In the genomic region with DNA sequence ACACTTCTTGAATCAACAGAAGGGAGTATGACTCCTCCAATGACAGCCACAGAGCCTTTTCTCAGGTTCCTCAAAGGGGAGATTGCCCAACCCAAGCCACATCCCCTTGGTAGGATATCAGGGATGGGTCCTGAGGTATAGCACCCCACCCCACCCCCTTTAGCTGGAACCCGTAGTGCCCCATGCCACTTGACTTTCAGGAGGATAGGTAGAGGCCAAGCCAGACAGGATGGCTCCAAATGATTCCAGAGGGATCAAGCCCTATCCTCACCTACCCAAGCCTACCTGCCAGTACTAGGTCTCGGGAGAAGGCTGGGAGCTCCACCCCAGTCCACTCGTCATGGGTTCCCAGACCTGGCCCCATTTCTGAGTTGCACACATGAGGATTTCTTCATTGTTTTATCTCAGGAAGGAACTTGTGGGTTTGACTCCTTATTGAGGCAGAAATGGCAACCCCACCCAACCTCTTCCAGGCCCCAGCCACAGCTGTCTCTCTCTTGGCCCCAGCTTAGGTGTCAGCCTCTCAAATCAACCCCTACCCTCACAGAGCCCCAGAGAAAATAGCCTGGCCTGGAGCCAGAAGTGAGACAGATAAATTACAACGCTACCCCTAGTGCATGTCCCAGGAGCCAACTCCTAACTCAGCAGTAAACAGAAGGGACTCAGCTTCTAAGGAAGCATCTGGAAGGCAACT, we compare ENCODE assay signal across 8 cellular contexts. TPM values are rescaled to one million over a fixed set of nuclear protein-coding genes. Genes with fewer than 3 reads are reported as not detected.
DNase-seq lines count a peak whose midpoint lies in the region; ATAC-seq and TF ChIP-seq lines count a peak whose summit lies in the region.

No MANE protein-coding gene starts in this region.

- peaks cover 36 to 65% of the 10 kb centered on the region in 2 donors for H3K36me3 Mint-ChIP-seq in CD14-positive monocyte
- H3K36me3 Mint-ChIP-seq in activated naive CD4-positive, alpha-beta T cell treated with anti-CD3 and anti-CD28 coated beads, Interleukin-2, amount 50 U/mL, for 24 hours = peaks cover 31% of the 10 kb centered on the region
- peaks cover 7% of the 10 kb centered on the region for H3K36me3 Mint-ChIP-seq in memory B cell

- peak overlapping the region; percentile 95 to 97 for H3K4me3 Mint-ChIP-seq in CD14-positive monocyte
- H3K4me3 Mint-ChIP-seq in activated naive CD4-positive, alpha-beta T cell treated with anti-CD3 and anti-CD28 coated beads, Interleukin-2, amount 50 U/mL, for 24 hours = peak overlapping the region; percentile 91
- no peak overlapping the region for H3K4me3 Mint-ChIP-seq in memory B cell

- no peaks in the 10 kb centered on the region for H3K27me3 ChIP-seq in body of pancreas

- no peak for ATAC-seq in memory B cell (ENCODE audit: low read depth)
- no peak for ATAC-seq in GM21717 (IDR thresholded peaks at IDR 0.05; ENCODE audit: unreplicated experiment)
- no peak for ATAC-seq in body of pancreas

- peaks cover 73% of the 10 kb centered on the region for H3K4me1 Mint-ChIP-seq in CD14-positive monocyte
- peaks cover 67% of the 10 kb centered on the region for H3K4me1 Mint-ChIP-seq in activated naive CD4-positive, alpha-beta T cell treated with anti-CD3 and anti-CD28 coated beads, Interleukin-2, amount 50 U/mL, for 24 hours
- peaks cover 53% of the 10 kb centered on the region for H3K4me1 Mint-ChIP-seq in memory B cell

- peaks cover 0 to 5% of the 10 kb centered on the region in 2 donors for H3K36me3 ChIP-seq in body of pancreas (replicated peaks in 1 of 2; ENCODE audit: insufficient read depth in 1 of 2, low read depth in 2 of 2)

- DNase-seq in CD14-positive monocyte (ENCODE audit: low spot score) = peak; percentile 68
- DNase-seq in NOMO-1 treated with DMSO at 0.1 percent for 48 hours (lab: John Stamatoyannopoulos, UW; ENCODE audit: unreplicated experiment) = peak; percentile 92
- no peak for DNase-seq in memory B cell (ENCODE audit: low spot score in 2 of 2)
- DNase-seq in NCI-H2107 (lab: John Stamatoyannopoulos, UW) = no peak
- no peak for DNase-seq in germinal center (ENCODE audit: low spot score)
- DNase-seq in body of pancreas = no peak

- peaks cover 0 to 2% (median 0%) of the 10 kb centered on the region in 3 donors for H3K27me3 Mint-ChIP-seq in CD14-positive monocyte (ENCODE audit: low read depth in 3 of 3)
- no peaks in the 10 kb centered on the region for H3K27me3 Mint-ChIP-seq in activated naive CD4-positive, alpha-beta T cell treated with anti-CD3 and anti-CD28 coated beads, Interleukin-2, amount 50 U/mL, for 24 hours
- H3K27me3 Mint-ChIP-seq in memory B cell = no peaks in the 10 kb centered on the region

- H3K4me3 ChIP-seq in body of pancreas = no peak overlapping the region

- 59% methylated on average over 3 to 4 of the region's 4 CpGs for WGBS in body of pancreas, 2 donors

- H3K9me3 Mint-ChIP-seq in CD14-positive monocyte = no peaks in the 10 kb centered on the region
- H3K9me3 Mint-ChIP-seq in activated naive CD4-positive, alpha-beta T cell treated with anti-CD3 and anti-CD28 coated beads, Interleukin-2, amount 50 U/mL, for 24 hours = no peaks in the 10 kb centered on the region
- H3K9me3 Mint-ChIP-seq in memory B cell = no peaks in the 10 kb centered on the region

- peaks cover 43% of the 10 kb centered on the region for H3K4me1 ChIP-seq in body of pancreas

- intact Hi-C loops in CD14-positive monocyte (cut with micrococcal nuclease) = loop anchor here (2.0 to 5.0 kb wide), 5 partner anchors 33 to 109 kb away; no protein-coding TSS in a partner anchor
- intact Hi-C loops in body of pancreas (cut with DNase I) = loop anchor here (5.0 to 10.0 kb wide), 2 partner anchors 93 to 104 kb away; no protein-coding TSS in a partner anchor

- no peaks in the 10 kb centered on the region for H3K9me3 ChIP-seq in body of pancreas

- TF ChIP-seq POLR2A in body of pancreas (IDR thresholded peaks at IDR 0.05) = no peak

- TF ChIP-seq CTCF in CD14-positive monocyte (IDR thresholded peaks at IDR 0.05) = no peak
- no peak for TF ChIP-seq CTCF in body of pancreas (IDR thresholded peaks at IDR 0.05)

- H3K27ac ChIP-seq in body of pancreas = peak overlapping the region in 1 of 4 donors; percentile 11

- H3K27ac Mint-ChIP-seq in CD14-positive monocyte (peak overlapping the region; percentile 90 to 99 (median 98)), memory B cell (peak overlapping the region; percentile 81)
- H3K27ac Mint-ChIP-seq in activated naive CD4-positive, alpha-beta T cell treated with anti-CD3 and anti-CD28 coated beads, Interleukin-2, amount 50 U/mL, for 24 hours = peak overlapping the region; percentile 96

RNA-seq across cellular contexts. Expression of gene CCND3, which starts 3.6 kb away (rescaled TPM):
- polyA plus RNA-seq in CD14-positive monocyte = 100 to 1,000 TPM; 259 to 273 TPM
- total RNA-seq in body of pancreas = 10 to 100 TPM; 73.2 to 91.0 TPM

RNA-seq across cellular contexts. Expression of gene BYSL, which starts 16.7 kb away (rescaled TPM):
- 1 to 10 TPM; 2.7 to 3.9 TPM for polyA plus RNA-seq in CD14-positive monocyte
- total RNA-seq in body of pancreas = 10 to 100 TPM in 1 of 2 donors, 1 to 10 TPM in 1; 3.1 to 13.5 TPM

RNA-seq across cellular contexts. Expression of gene MED20, which starts 17.1 kb away (rescaled TPM):
- polyA plus RNA-seq in CD14-positive monocyte = 10 to 100 TPM; 13.6 to 16.2 TPM
- total RNA-seq in body of pancreas = 10 to 100 TPM in 1 of 2 donors, 1 to 10 TPM in 1; 9.9 to 17.8 TPM

RNA-seq across cellular contexts. Expression of gene USP49, which starts 42.9 kb away (rescaled TPM):
- under 1 TPM; 0.08 to 0.37 TPM for polyA plus RNA-seq in CD14-positive monocyte
- 1 to 10 TPM; 3.3 to 5.2 TPM for total RNA-seq in body of pancreas

Comparison
In these comparisons a context has a peak if more than half of its experiments do, and no peak if none do; other contexts are left out.
1. DNase-seq: peak in CD14-positive monocyte (single experiment) and NOMO-1 treated with DMSO at 0.1 percent for 48 hours (single experiment); none in memory B cell (0 of 2), NCI-H2107 (single experiment), germinal center (single experiment) and body of pancreas (0 of 4).
2. Peak in every context shown above with its lines, with median percentiles within 50 percentile points of each other: H3K27ac Mint-ChIP-seq.